Comparison of ENCODE assay signal across 1 cellular context in genomic region chr9:126860757-126861466, GRCh38.
TF ChIP-seq lines count a peak whose summit lies in the region.

No MANE protein-coding gene starts in this region.

TF ChIP-seq in HEK293, 187 proteins besides CTCF, POLR2A, EP300 and RAD21 (continued from another document):
- TF ChIP-seq ZBTB26 (tag by site-specific recombination; optimal IDR thresholded peaks at IDR 0.05) = peak; percentile 35
- TF ChIP-seq GLIS2 (tag by site-specific recombination; IDR thresholded peaks at IDR 0.05) = peak; percentile 40; the same call in 1 of the 2 replicates
